Comparison of ENCODE assay signal across 1 cellular context in genomic region chr2:101442042-101442666, GRCh38.
A peak's percentile ranks its signal among the peaks of the same experiment; 100 is the strongest.
TF ChIP-seq lines count a peak whose summit lies in the region.

No MANE protein-coding gene starts in this region.

TF ChIP-seq in endothelial cell of umbilical vein, 7 proteins besides CTCF, POLR2A, EP300 and RAD21:
- TF ChIP-seq JUN (IDR thresholded peaks at IDR 0.05; ENCODE audit: borderline replicate concordance, insufficient read depth, insufficient read length, low read depth) = no peak
- TF ChIP-seq GATA2 (IDR thresholded peaks at IDR 0.05; ENCODE audit: insufficient read depth, insufficient read length, low read depth, low read length) = peak; percentile 40
- TF ChIP-seq MYC (IDR thresholded peaks at IDR 0.05; ENCODE audit: low read depth, low read length) = no peak
- peak; percentile 83 for TF ChIP-seq FOS (IDR thresholded peaks at IDR 0.05; ENCODE audit: borderline replicate concordance, insufficient read depth, low read length)
TF ChIP-seq in endothelial cell of umbilical vein: peak in this region for 2.
